Comparison of ENCODE assay signal across 1 cellular context in genomic region chr14:103033744-103034143, GRCh38.
TF ChIP-seq lines count a peak whose summit lies in the region.

No MANE protein-coding gene starts in this region.

TF ChIP-seq in GM12878, 131 proteins besides CTCF, POLR2A, EP300 and RAD21 (continued from another document):
- TF ChIP-seq, protein P1, sequence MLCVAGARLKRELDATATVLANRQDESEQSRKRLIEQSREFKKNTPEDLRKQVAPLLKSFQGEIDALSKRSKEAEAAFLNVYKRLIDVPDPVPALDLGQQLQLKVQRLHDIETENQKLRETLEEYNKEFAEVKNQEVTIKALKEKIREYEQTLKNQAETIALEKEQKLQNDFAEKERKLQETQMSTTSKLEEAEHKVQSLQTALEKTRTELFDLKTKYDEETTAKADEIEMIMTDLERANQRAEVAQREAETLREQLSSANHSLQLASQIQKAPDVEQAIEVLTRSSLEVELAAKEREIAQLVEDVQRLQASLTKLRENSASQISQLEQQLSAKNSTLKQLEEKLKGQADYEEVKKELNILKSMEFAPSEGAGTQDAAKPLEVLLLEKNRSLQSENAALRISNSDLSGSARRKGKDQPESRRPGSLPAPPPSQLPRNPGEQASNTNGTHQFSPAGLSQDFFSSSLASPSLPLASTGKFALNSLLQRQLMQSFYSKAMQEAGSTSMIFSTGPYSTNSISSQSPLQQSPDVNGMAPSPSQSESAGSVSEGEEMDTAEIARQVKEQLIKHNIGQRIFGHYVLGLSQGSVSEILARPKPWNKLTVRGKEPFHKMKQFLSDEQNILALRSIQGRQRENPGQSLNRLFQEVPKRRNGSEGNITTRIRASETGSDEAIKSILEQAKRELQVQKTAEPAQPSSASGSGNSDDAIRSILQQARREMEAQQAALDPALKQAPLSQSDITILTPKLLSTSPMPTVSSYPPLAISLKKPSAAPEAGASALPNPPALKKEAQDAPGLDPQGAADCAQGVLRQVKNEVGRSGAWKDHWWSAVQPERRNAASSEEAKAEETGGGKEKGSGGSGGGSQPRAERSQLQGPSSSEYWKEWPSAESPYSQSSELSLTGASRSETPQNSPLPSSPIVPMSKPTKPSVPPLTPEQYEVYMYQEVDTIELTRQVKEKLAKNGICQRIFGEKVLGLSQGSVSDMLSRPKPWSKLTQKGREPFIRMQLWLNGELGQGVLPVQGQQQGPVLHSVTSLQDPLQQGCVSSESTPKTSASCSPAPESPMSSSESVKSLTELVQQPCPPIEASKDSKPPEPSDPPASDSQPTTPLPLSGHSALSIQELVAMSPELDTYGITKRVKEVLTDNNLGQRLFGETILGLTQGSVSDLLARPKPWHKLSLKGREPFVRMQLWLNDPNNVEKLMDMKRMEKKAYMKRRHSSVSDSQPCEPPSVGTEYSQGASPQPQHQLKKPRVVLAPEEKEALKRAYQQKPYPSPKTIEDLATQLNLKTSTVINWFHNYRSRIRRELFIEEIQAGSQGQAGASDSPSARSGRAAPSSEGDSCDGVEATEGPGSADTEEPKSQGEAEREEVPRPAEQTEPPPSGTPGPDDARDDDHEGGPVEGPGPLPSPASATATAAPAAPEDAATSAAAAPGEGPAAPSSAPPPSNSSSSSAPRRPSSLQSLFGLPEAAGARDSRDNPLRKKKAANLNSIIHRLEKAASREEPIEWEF (IDR thresholded peaks at IDR 0.05; ENCODE audit: insufficient replicate concordance, low read depth, low read length) = no peak
- TF ChIP-seq PKNOX1 (IDR thresholded peaks at IDR 0.05) (0 out of 2 replicates have a peak, but pooled peaks have one; percentile 0), ZNF207 (IDR thresholded peaks at IDR 0.05; ENCODE audit: borderline replicate concordance) (no peak), ESRRA (IDR thresholded peaks at IDR 0.05; ENCODE audit: low read length) (no peak), YY1 (IDR thresholded peaks at IDR 0.05; ENCODE audit: low read depth, low read length) (no peak), TAF1 (IDR thresholded peaks at IDR 0.05; ENCODE audit: borderline replicate concordance, low read depth, low read length) (no peak), CBX3 (IDR thresholded peaks at IDR 0.05; ENCODE audit: borderline replicate concordance, low read depth) (no peak), NR2C1 (IDR thresholded peaks at IDR 0.05) (no peak), PBX3 (IDR thresholded peaks at IDR 0.05; ENCODE audit: insufficient replicate concordance, low read depth, low read length) (no peak), NR2F1 (conservative IDR thresholded peaks at IDR 0.05) (no peak)
- TF ChIP-seq, protein P2, sequence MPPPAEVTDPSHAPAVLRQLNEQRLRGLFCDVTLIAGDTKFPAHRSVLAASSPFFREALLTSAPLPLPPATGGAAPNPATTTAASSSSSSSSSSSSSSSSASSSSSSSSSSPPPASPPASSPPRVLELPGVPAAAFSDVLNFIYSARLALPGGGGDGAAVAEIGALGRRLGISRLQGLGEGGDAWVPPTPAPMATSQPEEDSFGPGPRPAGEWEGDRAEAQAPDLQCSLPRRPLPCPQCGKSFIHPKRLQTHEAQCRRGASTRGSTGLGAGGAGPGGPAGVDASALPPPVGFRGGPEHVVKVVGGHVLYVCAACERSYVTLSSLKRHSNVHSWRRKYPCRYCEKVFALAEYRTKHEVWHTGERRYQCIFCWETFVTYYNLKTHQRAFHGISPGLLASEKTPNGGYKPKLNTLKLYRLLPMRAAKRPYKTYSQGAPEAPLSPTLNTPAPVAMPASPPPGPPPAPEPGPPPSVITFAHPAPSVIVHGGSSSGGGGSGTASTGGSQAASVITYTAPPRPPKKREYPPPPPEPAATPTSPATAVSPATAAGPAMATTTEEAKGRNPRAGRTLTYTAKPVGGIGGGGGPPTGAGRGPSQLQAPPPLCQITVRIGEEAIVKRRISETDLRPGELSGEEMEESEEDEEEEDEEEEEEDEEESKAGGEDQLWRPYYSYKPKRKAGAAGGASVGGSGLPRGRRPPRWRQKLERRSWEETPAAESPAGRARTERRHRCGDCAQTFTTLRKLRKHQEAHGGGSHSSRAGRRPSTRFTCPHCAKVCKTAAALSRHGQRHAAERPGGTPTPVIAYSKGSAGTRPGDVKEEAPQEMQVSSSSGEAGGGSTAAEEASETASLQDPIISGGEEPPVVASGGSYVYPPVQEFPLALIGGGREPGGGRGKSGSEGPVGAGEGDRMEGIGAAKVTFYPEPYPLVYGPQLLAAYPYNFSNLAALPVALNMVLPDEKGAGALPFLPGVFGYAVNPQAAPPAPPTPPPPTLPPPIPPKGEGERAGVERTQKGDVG (CRISPR knock-in tag; IDR thresholded peaks at IDR 0.05) = no peak
- TF ChIP-seq, protein P3, sequence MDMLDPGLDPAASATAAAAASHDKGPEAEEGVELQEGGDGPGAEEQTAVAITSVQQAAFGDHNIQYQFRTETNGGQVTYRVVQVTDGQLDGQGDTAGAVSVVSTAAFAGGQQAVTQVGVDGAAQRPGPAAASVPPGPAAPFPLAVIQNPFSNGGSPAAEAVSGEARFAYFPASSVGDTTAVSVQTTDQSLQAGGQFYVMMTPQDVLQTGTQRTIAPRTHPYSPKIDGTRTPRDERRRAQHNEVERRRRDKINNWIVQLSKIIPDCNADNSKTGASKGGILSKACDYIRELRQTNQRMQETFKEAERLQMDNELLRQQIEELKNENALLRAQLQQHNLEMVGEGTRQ (IDR thresholded peaks at IDR 0.05; ENCODE audit: borderline replicate concordance, low read depth, low read length) = no peak
- TF ChIP-seq, protein P4, sequence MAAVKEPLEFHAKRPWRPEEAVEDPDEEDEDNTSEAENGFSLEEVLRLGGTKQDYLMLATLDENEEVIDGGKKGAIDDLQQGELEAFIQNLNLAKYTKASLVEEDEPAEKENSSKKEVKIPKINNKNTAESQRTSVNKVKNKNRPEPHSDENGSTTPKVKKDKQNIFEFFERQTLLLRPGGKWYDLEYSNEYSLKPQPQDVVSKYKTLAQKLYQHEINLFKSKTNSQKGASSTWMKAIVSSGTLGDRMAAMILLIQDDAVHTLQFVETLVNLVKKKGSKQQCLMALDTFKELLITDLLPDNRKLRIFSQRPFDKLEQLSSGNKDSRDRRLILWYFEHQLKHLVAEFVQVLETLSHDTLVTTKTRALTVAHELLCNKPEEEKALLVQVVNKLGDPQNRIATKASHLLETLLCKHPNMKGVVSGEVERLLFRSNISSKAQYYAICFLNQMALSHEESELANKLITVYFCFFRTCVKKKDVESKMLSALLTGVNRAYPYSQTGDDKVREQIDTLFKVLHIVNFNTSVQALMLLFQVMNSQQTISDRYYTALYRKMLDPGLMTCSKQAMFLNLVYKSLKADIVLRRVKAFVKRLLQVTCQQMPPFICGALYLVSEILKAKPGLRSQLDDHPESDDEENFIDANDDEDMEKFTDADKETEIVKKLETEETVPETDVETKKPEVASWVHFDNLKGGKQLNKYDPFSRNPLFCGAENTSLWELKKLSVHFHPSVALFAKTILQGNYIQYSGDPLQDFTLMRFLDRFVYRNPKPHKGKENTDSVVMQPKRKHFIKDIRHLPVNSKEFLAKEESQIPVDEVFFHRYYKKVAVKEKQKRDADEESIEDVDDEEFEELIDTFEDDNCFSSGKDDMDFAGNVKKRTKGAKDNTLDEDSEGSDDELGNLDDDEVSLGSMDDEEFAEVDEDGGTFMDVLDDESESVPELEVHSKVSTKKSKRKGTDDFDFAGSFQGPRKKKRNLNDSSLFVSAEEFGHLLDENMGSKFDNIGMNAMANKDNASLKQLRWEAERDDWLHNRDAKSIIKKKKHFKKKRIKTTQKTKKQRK (IDR thresholded peaks at IDR 0.05; ENCODE audit: low read depth, low read length) = no peak
TF ChIP-seq in GM12878: peak in this region for 2.
